In the genomic region with DNA sequence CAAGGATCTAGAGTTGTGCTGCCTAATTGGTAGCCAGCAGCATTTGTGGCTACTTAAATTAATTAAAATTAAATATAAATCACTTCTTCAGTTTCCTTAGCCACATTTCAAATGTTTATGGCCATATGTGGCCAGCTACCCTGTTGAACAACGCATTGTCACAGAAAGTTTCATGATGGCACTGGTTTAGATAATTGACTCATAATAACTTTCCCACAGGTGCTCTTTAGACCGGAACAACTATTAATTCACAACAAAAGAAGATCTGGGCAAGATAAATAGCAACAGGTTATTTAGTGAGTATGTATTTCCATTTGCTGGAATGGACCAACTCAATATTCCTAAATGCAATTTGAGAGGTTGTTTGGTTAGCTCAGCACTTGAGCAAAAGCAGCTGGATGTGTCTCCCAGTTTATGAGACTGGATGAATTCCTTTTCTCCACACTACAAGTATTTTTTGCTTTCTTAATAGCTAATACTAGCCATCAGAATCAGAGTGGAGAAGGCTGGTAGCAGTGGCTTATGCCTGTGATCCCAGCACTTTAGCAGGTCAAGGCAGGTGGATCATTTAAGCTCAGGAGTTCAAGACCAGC, we compare ENCODE assay signal across 22 cellular contexts. TPM values are rescaled to one million over a fixed set of nuclear protein-coding genes. Genes with fewer than 3 reads are reported as not detected.
DNase-seq lines count a peak whose midpoint lies in the region; FAIRE-seq and TF ChIP-seq lines count a peak whose summit lies in the region.
"Had no signal": no experiment of that assay in that cellular context is flagged by ENCODE, and none has a peak within 500 bp of the region (broad histone marks: within the 10 kb centered on the region; RNA-seq: fewer than 3 reads in every experiment).

No MANE protein-coding gene starts in this region.

- DNase-seq in NCI-H2107 treated with DMSO at 0.1 percent for 48 hours (lab: John Stamatoyannopoulos, UW; ENCODE audit: unreplicated experiment) = peak; percentile 16
- no peak for DNase-seq in NCI-H2107 (lab: John Stamatoyannopoulos, UW)
- peak; percentile 47 for DNase-seq in NCI-H146 treated with DMSO at 0.1 percent for 48 hours (lab: John Stamatoyannopoulos, UW; ENCODE audit: unreplicated experiment)
- DNase-seq in NCI-H69 (lab: John Stamatoyannopoulos, UW) = peak; percentile 13
- DNase-seq in left kidney (ENCODE audit: low read depth, low spot score) = peak; percentile 53
- no peak for DNase-seq in ureter (ENCODE audit: low spot score)
- DNase-seq in GM12891 (ENCODE audit: insufficient read length, low spot score) = no peak
- no peak for DNase-seq in activated gamma-delta T cell treated with Interleukin-2 at 50 U/mL for 16 hours
- DNase-seq: 8988T, Calu3, GOT3, NCI-H1048, NCI-H1436, NCI-H2081, NCI-H226, NCI-H510A treated with DMSO at 0.1 percent for 48 hours, NCI-H82, SHP77, T-helper 1 cell had no signal

- no peak for TF ChIP-seq POLR2A in GM12891 (IDR thresholded peaks at IDR 0.05; ENCODE audit: low read depth, low read length)

- FAIRE-seq in GM12891 (lab: Jason Lieb, UNC) = no peak

TF ChIP-seq in GM12891, 5 proteins besides CTCF, POLR2A, EP300 and RAD21:
- no peak for TF ChIP-seq POLR2AphosphoS5 (IDR thresholded peaks at IDR 0.05; ENCODE audit: low read depth, low read length)
- no peak for TF ChIP-seq TAF1 (IDR thresholded peaks at IDR 0.05; ENCODE audit: low read depth, low read length)
- TF ChIP-seq SPI1 (IDR thresholded peaks at IDR 0.05; ENCODE audit: low read depth, low read length) = no peak
- no peak for TF ChIP-seq POU2F2 (IDR thresholded peaks at IDR 0.05; ENCODE audit: low read depth, low read length)
- TF ChIP-seq PAX5 (IDR thresholded peaks at IDR 0.05; ENCODE audit: insufficient read depth, low read length, severe bottlenecking) = no peak

RNA-seq across cellular contexts. Expression of a gene that starts 3.7 kb away (rescaled TPM):
- 6.0 TPM for total RNA-seq in ureter
- polyA plus RNA-seq in GM12891 (2012; ENCODE audit: low read depth, missing spikeins) = 0.28 TPM

RNA-seq across cellular contexts. Expression of a gene that starts 19.3 kb away (rescaled TPM):
- 10.5 TPM for total RNA-seq in ureter
- polyA plus RNA-seq in GM12891 (2012; ENCODE audit: low read depth, missing spikeins) = 4.4 TPM

RNA-seq across cellular contexts. Expression of a gene that starts 26.5 kb away (rescaled TPM):
- total RNA-seq in ureter = not detected
- 0.40 TPM for polyA plus RNA-seq in GM12891 (2012; ENCODE audit: low read depth, missing spikeins)
- total RNA-seq: Calu3, HT-29, OCI-LY7 had no signal
- polyA plus RNA-seq: BJ had no signal

RNA-seq across cellular contexts. Expression of a gene that starts 29.5 kb away (rescaled TPM):
- 6.0 TPM for total RNA-seq in ureter
- polyA plus RNA-seq in GM12891 (2012; ENCODE audit: low read depth, missing spikeins) = 6.7 TPM

RNA-seq across cellular contexts. Expression of a gene that starts 35.2 kb away (rescaled TPM):
- total RNA-seq in ureter = 6.6 TPM
- 4.5 TPM for polyA plus RNA-seq in GM12891 (2012; ENCODE audit: low read depth, missing spikeins)

Comparison
In these comparisons a context has a peak if more than half of its experiments do, and no peak if none do; other contexts are left out.
1. DNase-seq: peak in NCI-H2107 treated with DMSO at 0.1 percent for 48 hours (single experiment), NCI-H146 treated with DMSO at 0.1 percent for 48 hours (single experiment), NCI-H69 (single experiment) and left kidney (single experiment); none in NCI-H2107 (single experiment), ureter (single experiment), GM12891 (single experiment) and activated gamma-delta T cell treated with Interleukin-2 at 50 U/mL for 16 hours (single experiment).